In genomic region chr12:52200086-52200782, GRCh38 we compare ENCODE assay signal across 16 cellular contexts. TPM values are rescaled to one million over a fixed set of nuclear protein-coding genes. Genes with fewer than 3 reads are reported as not detected.
DNase-seq lines count a peak whose midpoint lies in the region; ATAC-seq and TF ChIP-seq lines count a peak whose summit lies in the region.
"Had no signal": no experiment of that assay in that cellular context is flagged by ENCODE, and none has a peak within 500 bp of the region (broad histone marks: within the 10 kb centered on the region; RNA-seq: fewer than 3 reads in every experiment).

No MANE protein-coding gene starts in this region.

- no peaks in the 10 kb centered on the region for H3K27me3 Mint-ChIP-seq in WTC11 (ENCODE audit: low read depth)

- no peaks in the 10 kb centered on the region for H3K4me1 ChIP-seq in aorta (ENCODE audit: control insufficient read depth in 1 of 2, insufficient read depth in 2 of 2, low read length in 2 of 2)
- peaks cover 0 to 4% (median 0%) of the 10 kb centered on the region in 4 donors for H3K4me1 ChIP-seq in transverse colon

- no peaks in the 10 kb centered on the region for H3K27me3 ChIP-seq in aorta (ENCODE audit: control insufficient read depth in 1 of 2, insufficient read depth in 2 of 2, low read length in 1 of 2)
- H3K27me3 ChIP-seq in transverse colon: no peaks in the 10 kb centered on the region
- H3K27me3 ChIP-seq: upper lobe of left lung had no signal

- intact Hi-C loops in left cardiac atrium (cut with DNase I): no loop called here
- intact Hi-C loops in cardiac septum (cut with DNase I): no loop called here
- intact Hi-C loops in aorta (cut with DNase I): no loop called here
- intact Hi-C loops in transverse colon (cut with DNase I; ENCODE audit: low total_unique reads): no loop called here

- H3K4me1 Mint-ChIP-seq in WTC11: peaks cover 27% of the 10 kb centered on the region
- H3K4me1 Mint-ChIP-seq: activated B cell treated with CpG ODN at 0.5 μM for 24 hours had no signal

- H3K4me3 ChIP-seq in aorta (ENCODE audit: low read length in 2 of 2) (no peak overlapping the region), transverse colon (no peak overlapping the region)
- H3K4me3 ChIP-seq: mucosa of descending colon, spleen, upper lobe of left lung had no signal

- H3K9me3 ChIP-seq in aorta (ENCODE audit: control insufficient read depth, low read length): no peaks in the 10 kb centered on the region
- no peaks in the 10 kb centered on the region for H3K9me3 ChIP-seq in transverse colon
- H3K9me3 ChIP-seq: mucosa of descending colon, spleen, upper lobe of left lung had no signal

- no peaks in the 10 kb centered on the region for H3K9me3 Mint-ChIP-seq in WTC11
- H3K9me3 Mint-ChIP-seq: activated B cell treated with CpG ODN at 0.5 μM for 24 hours; activated T-helper 2 cell treated with anti-CD3 and anti-CD28 coated beads, Interferon-gamma antibody, Interleukin-2, Interleukin-4, amounts not matched to agents 10 μg/mL and 5 μg/mL and 100 μg/mL, durations not matched to agents 14 hours and 24 hours and 36 hours; stimulated activated naive B cell treated with anti-CD40 and anti-IgM and Interleukin-4, amounts not matched to agents 10 μg/mL and 1 μg/mL and 100 μg/mL, for 72 hours had no signal

- no peak for TF ChIP-seq EP300 in transverse colon (IDR thresholded peaks at IDR 0.05; ENCODE audit: low read depth)

- ATAC-seq in left cardiac atrium: no peak
- peak; percentile 87 for ATAC-seq in WTC11
- no peak for ATAC-seq in aorta (ENCODE audit: low FRiP score)
- ATAC-seq in GM21390 (IDR thresholded peaks at IDR 0.05; ENCODE audit: unreplicated experiment): no peak
- ATAC-seq: mucosa of descending colon; PC-3; stimulated activated naive B cell treated with anti-CD40 and anti-IgM and Interleukin-4, amounts not matched to agents 10 μg/mL and 1 μg/mL and 100 μg/mL, for 72 hours had no signal

- no peak overlapping the region for H3K4me3 Mint-ChIP-seq in WTC11
- H3K4me3 Mint-ChIP-seq: activated B cell treated with CpG ODN at 0.5 μM for 24 hours; stimulated activated naive B cell treated with anti-CD40 and anti-IgM and Interleukin-4, amounts not matched to agents 10 μg/mL and 1 μg/mL and 100 μg/mL, for 72 hours had no signal

- CTCF ChIA-PET in WTC11 (lab: Charles Lee): interaction anchor here (0.6 to 2.0 kb wide), 14 partner anchors 11 to 180 kb away, joined by 3 to 9 read pairs (median 6); no protein-coding TSS in a partner anchor

- no peak overlapping the region for H3K27ac Mint-ChIP-seq in WTC11
- H3K27ac Mint-ChIP-seq: activated B cell treated with CpG ODN at 0.5 μM for 24 hours; activated T-helper 2 cell treated with anti-CD3 and anti-CD28 coated beads, Interferon-gamma antibody, Interleukin-2, Interleukin-4, amounts not matched to agents 10 μg/mL and 5 μg/mL and 100 μg/mL, durations not matched to agents 14 hours and 24 hours and 36 hours; stimulated activated naive B cell treated with anti-CD40 and anti-IgM and Interleukin-4, amounts not matched to agents 10 μg/mL and 1 μg/mL and 100 μg/mL, for 72 hours had no signal

- H3K36me3 ChIP-seq in aorta (ENCODE audit: control insufficient read depth in 1 of 2, insufficient read depth in 2 of 2, low read length in 1 of 2) (no peaks in the 10 kb centered on the region), transverse colon (no peaks in the 10 kb centered on the region)
- H3K36me3 ChIP-seq: spleen, upper lobe of left lung had no signal

- in situ Hi-C loops in transverse colon (cut with MboI; ENCODE audit: low pct_ligation_motif_present in 1 of 4, low pct_unique_long_range_greater_than_20kb in 1 of 4, low sequenced_read_pairs in 3 of 4): no loop called here

- H3K36me3 Mint-ChIP-seq in WTC11: no peaks in the 10 kb centered on the region
- H3K36me3 Mint-ChIP-seq: stimulated activated naive B cell treated with anti-CD40 and anti-IgM and Interleukin-4, amounts not matched to agents 10 μg/mL and 1 μg/mL and 100 μg/mL, for 72 hours had no signal

- POLR2A ChIA-PET in WTC11 (lab: Charles Lee): interaction anchor here (0.6 kb wide), 1 partner anchor 35 kb away, joined by 3 read pairs; no protein-coding TSS in a partner anchor

- H3K27ac ChIP-seq in aorta (ENCODE audit: low read depth in 1 of 2, low read length in 2 of 2): no peak overlapping the region
- no peak overlapping the region for H3K27ac ChIP-seq in transverse colon

- no peak for TF ChIP-seq POLR2A in transverse colon (IDR thresholded peaks at IDR 0.05)

- 96 to 97% methylated on average over 13 of the region's 13 CpGs for WGBS in aorta, 2 donors
- WGBS in transverse colon (ENCODE audit: low coverage in 1 of 2), 2 donors: 87% methylated on average over 13 of the region's 13 CpGs; no CpG with 5 or more reads in 1 of the 2 donors

- DNase-seq in left cardiac atrium: peak; percentile 11
- DNase-seq in cardiac septum (ENCODE audit: low spot score): no peak
- DNase-seq in WTC11 (ENCODE audit: low spot score): peak; percentile 45
- DNase-seq in left kidney (ENCODE audit: low read depth, low spot score): peak; percentile 67
- peak; percentile 30 to 71 for DNase-seq in aorta
- no peak for DNase-seq in transverse colon
- DNase-seq in NCI-H446 treated with DMSO at 0.1 percent for 48 hours (lab: John Stamatoyannopoulos, UW): no peak
- DNase-seq: activated B cell treated with CpG ODN at 0.5 μM for 24 hours; GDM1; PC-3; spleen; stimulated activated naive B cell treated with anti-CD40 and anti-IgM and Interleukin-4, amounts not matched to agents 10 μg/mL and 1 μg/mL and 100 μg/mL, for 72 hours; upper lobe of left lung had no signal

- TF ChIP-seq CTCF in WTC11 (IDR thresholded peaks at IDR 0.05): no peak
- TF ChIP-seq CTCF in transverse colon (IDR thresholded peaks at IDR 0.05): no peak

TF ChIP-seq in WTC11, 78 proteins besides CTCF, POLR2A, EP300 and RAD21 (continues in another document):
- TF ChIP-seq CBFB (CRISPR knock-in tag; IDR thresholded peaks at IDR 0.05; ENCODE audit: low read depth) (no peak), MXD4 (CRISPR knock-in tag; IDR thresholded peaks at IDR 0.05; ENCODE audit: borderline replicate concordance) (no peak), TP53 (CRISPR knock-in tag; IDR thresholded peaks at IDR 0.05) (no peak), JAZF1 (CRISPR knock-in tag; IDR thresholded peaks at IDR 0.05) (no peak), SMAD3 (CRISPR knock-in tag; IDR thresholded peaks at IDR 0.05; ENCODE audit: borderline replicate concordance) (no peak), USF2 (CRISPR knock-in tag; IDR thresholded peaks at IDR 0.05) (no peak)
- TF ChIP-seq, protein P1, sequence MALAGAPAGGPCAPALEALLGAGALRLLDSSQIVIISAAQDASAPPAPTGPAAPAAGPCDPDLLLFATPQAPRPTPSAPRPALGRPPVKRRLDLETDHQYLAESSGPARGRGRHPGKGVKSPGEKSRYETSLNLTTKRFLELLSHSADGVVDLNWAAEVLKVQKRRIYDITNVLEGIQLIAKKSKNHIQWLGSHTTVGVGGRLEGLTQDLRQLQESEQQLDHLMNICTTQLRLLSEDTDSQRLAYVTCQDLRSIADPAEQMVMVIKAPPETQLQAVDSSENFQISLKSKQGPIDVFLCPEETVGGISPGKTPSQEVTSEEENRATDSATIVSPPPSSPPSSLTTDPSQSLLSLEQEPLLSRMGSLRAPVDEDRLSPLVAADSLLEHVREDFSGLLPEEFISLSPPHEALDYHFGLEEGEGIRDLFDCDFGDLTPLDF (CRISPR knock-in tag; IDR thresholded peaks at IDR 0.05): no peak
- TF ChIP-seq, protein P2, sequence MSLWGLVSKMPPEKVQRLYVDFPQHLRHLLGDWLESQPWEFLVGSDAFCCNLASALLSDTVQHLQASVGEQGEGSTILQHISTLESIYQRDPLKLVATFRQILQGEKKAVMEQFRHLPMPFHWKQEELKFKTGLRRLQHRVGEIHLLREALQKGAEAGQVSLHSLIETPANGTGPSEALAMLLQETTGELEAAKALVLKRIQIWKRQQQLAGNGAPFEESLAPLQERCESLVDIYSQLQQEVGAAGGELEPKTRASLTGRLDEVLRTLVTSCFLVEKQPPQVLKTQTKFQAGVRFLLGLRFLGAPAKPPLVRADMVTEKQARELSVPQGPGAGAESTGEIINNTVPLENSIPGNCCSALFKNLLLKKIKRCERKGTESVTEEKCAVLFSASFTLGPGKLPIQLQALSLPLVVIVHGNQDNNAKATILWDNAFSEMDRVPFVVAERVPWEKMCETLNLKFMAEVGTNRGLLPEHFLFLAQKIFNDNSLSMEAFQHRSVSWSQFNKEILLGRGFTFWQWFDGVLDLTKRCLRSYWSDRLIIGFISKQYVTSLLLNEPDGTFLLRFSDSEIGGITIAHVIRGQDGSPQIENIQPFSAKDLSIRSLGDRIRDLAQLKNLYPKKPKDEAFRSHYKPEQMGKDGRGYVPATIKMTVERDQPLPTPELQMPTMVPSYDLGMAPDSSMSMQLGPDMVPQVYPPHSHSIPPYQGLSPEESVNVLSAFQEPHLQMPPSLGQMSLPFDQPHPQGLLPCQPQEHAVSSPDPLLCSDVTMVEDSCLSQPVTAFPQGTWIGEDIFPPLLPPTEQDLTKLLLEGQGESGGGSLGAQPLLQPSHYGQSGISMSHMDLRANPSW (CRISPR knock-in tag; conservative IDR thresholded peaks at IDR 0.05; ENCODE audit: low read depth): no peak

RNA-seq across cellular contexts. Expression of gene KRT80, which starts 8.4 kb away (rescaled TPM):
- under 1 TPM in 1 of 2 donors, not detected in 1; 0.44 TPM for total RNA-seq in left cardiac atrium
- 1.2 TPM for total RNA-seq in cardiac septum
- total RNA-seq in WTC11 (2021): 0.09 to 0.11 TPM (median 0.11 TPM) in 3 replicates
- under 1 TPM; 0.12 to 0.71 TPM for total RNA-seq in aorta
- under 1 TPM in 1 of 2 donors, not detected in 1; 0.20 TPM for polyA plus RNA-seq in aorta
- total RNA-seq in transverse colon: under 1 TPM in 1 of 4 donors, not detected in 3; 0.14 TPM
- total RNA-seq: activated B cell treated with CpG ODN at 0.5 μM for 24 hours; activated T-helper 2 cell treated with anti-CD3 and anti-CD28 coated beads, Interferon-gamma antibody, Interleukin-2, Interleukin-4, amounts not matched to agents 10 μg/mL and 5 μg/mL and 100 μg/mL, durations not matched to agents 14 hours and 24 hours and 36 hours had no signal

RNA-seq across cellular contexts. Expression of gene KRT7, which starts 32.8 kb away (rescaled TPM):
- total RNA-seq in left cardiac atrium: 10 to 100 TPM in 1 of 2 donors, 1 to 10 TPM in 1; 1.0 to 34.3 TPM
- 1.2 TPM for total RNA-seq in cardiac septum
- 10.6 to 11.5 TPM (median 11.4 TPM) in 3 replicates for total RNA-seq in WTC11 (2021)
- total RNA-seq in aorta: 10 to 100 TPM in 1 of 2 donors, 1 to 10 TPM in 1; 8.7 to 17.3 TPM
- polyA plus RNA-seq in aorta: 100 to 1,000 TPM in 1 of 2 donors, 10 to 100 TPM in 1; 82.6 to 110 TPM
- 1 to 10 TPM in 1 of 4 donors, under 1 TPM in 2, not detected in 1; 0.75 to 1.6 (median 0.95) TPM for total RNA-seq in transverse colon

Comparison
In these comparisons a context has a peak if more than half of its experiments do, and no peak if none do; other contexts are left out.
1. DNase-seq: peak in left cardiac atrium (single experiment), WTC11 (single experiment), left kidney (single experiment) and aorta (2 of 2); none in cardiac septum (single experiment), transverse colon (single experiment) and NCI-H446 treated with DMSO at 0.1 percent for 48 hours (single experiment).